In the genomic region with DNA sequence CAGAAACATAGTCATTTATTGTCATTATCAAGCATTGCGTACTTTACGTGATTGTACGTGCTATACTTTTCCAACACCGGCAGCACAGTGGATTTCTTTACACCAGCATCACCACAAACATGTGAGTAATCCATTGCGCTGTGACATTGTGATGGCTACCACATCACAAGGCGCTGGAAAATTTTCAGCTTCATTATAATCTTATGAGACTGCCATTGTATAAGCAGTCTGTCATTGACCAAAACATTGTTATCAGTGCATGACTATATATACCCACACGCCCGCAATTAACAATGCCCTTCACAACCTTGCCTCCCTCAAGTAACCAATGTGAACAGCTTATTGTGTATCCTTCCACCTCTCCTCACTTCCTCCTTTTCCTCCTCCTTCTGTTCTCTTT, we compare ENCODE assay signal across 14 cellular contexts.
"Had no signal": no experiment of that assay in that cellular context is flagged by ENCODE, and none has a peak within 500 bp of the region (broad histone marks: within the 10 kb centered on the region; RNA-seq: fewer than 3 reads in every experiment).

No MANE protein-coding gene starts in this region.

- H3K27me3 Mint-ChIP-seq: activated CD4-positive, alpha-beta T cell treated with anti-CD3 and anti-CD28 coated beads, Interleukin-2, amount 10 ng/mL, durations not matched to agents 7 days and 5 days; activated naive CD8-positive, alpha-beta T cell treated with anti-CD3 and anti-CD28 coated beads, Interleukin-2, amount 10 ng/mL, durations not matched to agents 7 days and 5 days; stimulated activated naive B cell treated with anti-CD40 and anti-IgM and Interleukin-4, amounts not matched to agents 10 μg/mL and 1 μg/mL and 100 μg/mL, for 72 hours had no signal

- H3K9me3 ChIP-seq: SJSA1, transverse colon had no signal

- H3K4me3 ChIP-seq: lung, SJSA1, transverse colon had no signal

- H3K27ac Mint-ChIP-seq: activated CD4-positive, alpha-beta T cell treated with anti-CD3 and anti-CD28 coated beads, Interleukin-2, amount 10 ng/mL, durations not matched to agents 7 days and 5 days; activated naive CD8-positive, alpha-beta T cell treated with anti-CD3 and anti-CD28 coated beads, Interleukin-2, amount 10 ng/mL, durations not matched to agents 7 days and 5 days; stimulated activated naive B cell treated with anti-CD40 and anti-IgM and Interleukin-4, amounts not matched to agents 10 μg/mL and 1 μg/mL and 100 μg/mL, for 72 hours had no signal

- H3K4me1 ChIP-seq: parathyroid adenoma had no signal

- H3K4me3 Mint-ChIP-seq: activated CD4-positive, alpha-beta T cell treated with anti-CD3 and anti-CD28 coated beads, Interleukin-2, amount 10 ng/mL, durations not matched to agents 7 days and 5 days; activated naive CD8-positive, alpha-beta T cell treated with anti-CD3 and anti-CD28 coated beads, Interleukin-2, amount 10 ng/mL, durations not matched to agents 7 days and 5 days; naive B cell; stimulated activated naive B cell treated with anti-CD40 and anti-IgM and Interleukin-4, amounts not matched to agents 10 μg/mL and 1 μg/mL and 100 μg/mL, for 72 hours had no signal

- H3K9ac ChIP-seq: parathyroid adenoma had no signal

- H3K27me3 ChIP-seq: SJSA1, transverse colon had no signal

- H3K36me3 ChIP-seq: SJSA1, transverse colon had no signal

- ATAC-seq: stimulated activated naive B cell treated with anti-CD40 and anti-IgM and Interleukin-4, amounts not matched to agents 10 μg/mL and 1 μg/mL and 100 μg/mL, for 72 hours had no signal

- H3K27ac ChIP-seq: parathyroid adenoma, SJSA1, transverse colon had no signal

- H3K36me3 Mint-ChIP-seq: activated naive CD8-positive, alpha-beta T cell treated with anti-CD3 and anti-CD28 coated beads, Interleukin-2, amount 10 ng/mL, durations not matched to agents 7 days and 5 days; stimulated activated naive B cell treated with anti-CD40 and anti-IgM and Interleukin-4, amounts not matched to agents 10 μg/mL and 1 μg/mL and 100 μg/mL, for 72 hours had no signal

- H2AFZ ChIP-seq: parathyroid adenoma had no signal

- H3K9me3 Mint-ChIP-seq: activated CD4-positive, alpha-beta T cell treated with anti-CD3 and anti-CD28 coated beads, Interleukin-2, amount 10 ng/mL, durations not matched to agents 7 days and 5 days; activated naive CD8-positive, alpha-beta T cell treated with anti-CD3 and anti-CD28 coated beads, Interleukin-2, amount 10 ng/mL, durations not matched to agents 7 days and 5 days; naive B cell had no signal

- DNase-seq: activated CD4-positive, alpha-beta T cell treated with anti-CD3 and anti-CD28 coated beads, Interleukin-2, amount 10 ng/mL, durations not matched to agents 7 days and 5 days; activated CD4-positive, CD25-positive, alpha-beta regulatory T cell; activated CD8-positive, alpha-beta memory T cell treated with anti-CD3 and anti-CD28 coated beads, Interleukin-2, amount 50 U/mL, for 48 hours; activated naive CD8-positive, alpha-beta T cell treated with anti-CD3 and anti-CD28 coated beads, Interleukin-2, amount 10 ng/mL, durations not matched to agents 7 days and 5 days; kidney glomerular epithelial cell; naive B cell; retina; stimulated activated CD4-positive, alpha-beta T cell treated with anti-CD3 and anti-CD28 coated beads, Interleukin-2, amount 100 ng/mL, for 48 hours; stimulated activated naive B cell treated with anti-CD40 and anti-IgM and Interleukin-4, amounts not matched to agents 10 μg/mL and 1 μg/mL and 100 μg/mL, for 72 hours; T-helper 2 cell; transverse colon had no signal
